Comparison of ENCODE assay signal across 23 cellular contexts in genomic region chr1:214117780-214118179, GRCh38.
"Had no signal": no experiment of that assay in that cellular context is flagged by ENCODE, and none has a peak within 500 bp of the region (broad histone marks: within the 10 kb centered on the region; RNA-seq: fewer than 3 reads in every experiment).

No MANE protein-coding gene starts in this region.

- H3K9me3 ChIP-seq: gastrocnemius medialis had no signal

- ATAC-seq: esophagus mucosa, gastrocnemius medialis, heart right ventricle, left cardiac atrium, left lung, left ventricle myocardium superior, lower lobe of right lung, mucosa of descending colon had no signal

- H3K36me3 ChIP-seq: esophagus squamous epithelium, gastrocnemius medialis, heart right ventricle, left lung, lower lobe of right lung had no signal

- H3K27ac Mint-ChIP-seq: mesothelial cell of epicardium had no signal

- H3K27me3 ChIP-seq: esophagus squamous epithelium, gastrocnemius medialis, heart right ventricle, left lung had no signal

- DNase-seq: dermis blood vessel endothelial cell; dorsolateral prefrontal cortex; effector CD4-positive, alpha-beta T cell; effector memory CD4-positive, alpha-beta T cell; erythroblast; esophagus squamous epithelium; foreskin fibroblast; foreskin melanocyte; gastrocnemius medialis; glutamatergic neuron; head of caudate nucleus; heart right ventricle; hippocampal formation; left cardiac atrium; left lung; left ventricle myocardium superior; lower lobe of right lung; mesenchymal stem cell; mucosa of descending colon had no signal

- H3K27ac ChIP-seq: coronary artery, dorsolateral prefrontal cortex, epithelial cell of prostate, esophagus squamous epithelium, gastrocnemius medialis, heart right ventricle, left lung, lower lobe of right lung had no signal

- H3K4me1 Mint-ChIP-seq: mesothelial cell of epicardium had no signal

- H3K4me1 ChIP-seq: esophagus squamous epithelium, gastrocnemius medialis, left lung, lower lobe of right lung had no signal

- H3K4me3 ChIP-seq: coronary artery, dorsolateral prefrontal cortex, esophagus squamous epithelium, gastrocnemius medialis, heart right ventricle, left lung, lower lobe of right lung, mucosa of descending colon had no signal

- H3K4me3 Mint-ChIP-seq: mesothelial cell of epicardium had no signal
